Comparison of ENCODE assay signal across 17 cellular contexts in the genomic region with DNA sequence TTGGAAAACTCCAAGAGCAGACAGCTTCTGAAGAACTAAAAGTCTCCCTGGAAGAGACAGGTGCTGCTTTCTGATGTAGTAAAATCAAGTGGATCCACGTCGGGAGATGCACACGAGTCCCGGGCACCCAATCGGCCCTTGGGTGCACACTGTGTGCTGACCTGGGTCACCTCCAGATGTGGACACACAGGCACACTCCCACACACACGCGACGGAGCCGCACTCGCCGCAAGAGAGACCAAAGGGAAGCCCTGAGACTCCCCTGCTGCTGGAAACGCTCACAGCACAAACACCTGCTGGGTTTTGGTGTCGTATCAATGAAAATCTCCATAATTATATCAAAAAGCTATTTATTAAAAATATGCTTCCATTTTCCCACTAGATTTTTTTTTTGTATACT.
DNase-seq lines count a peak whose midpoint lies in the region; ATAC-seq, FAIRE-seq and TF ChIP-seq lines count a peak whose summit lies in the region.
"Had no signal": no experiment of that assay in that cellular context is flagged by ENCODE, and none has a peak within 500 bp of the region (broad histone marks: within the 10 kb centered on the region; RNA-seq: fewer than 3 reads in every experiment).

No MANE protein-coding gene starts in this region.

- peaks cover 72% of the 10 kb centered on the region for H3K36me3 Mint-ChIP-seq in activated T-cell treated with anti-CD3 and anti-CD28 coated beads, Interleukin-2, amount 50 U/mL, for 24 hours (ENCODE audit: low read depth)
- H3K36me3 Mint-ChIP-seq in activated T-cell treated with anti-CD3 and anti-CD28 coated beads, Interleukin-2, amount 50 U/mL, for 4 hours (ENCODE audit: insufficient read depth) = peaks cover 11% of the 10 kb centered on the region

- peaks cover 72% of the 10 kb centered on the region for H3K4me1 Mint-ChIP-seq in activated T-cell treated with anti-CD3 and anti-CD28 coated beads, Interleukin-2, amount 50 U/mL, for 24 hours (ENCODE audit: low read depth)
- H3K4me1 Mint-ChIP-seq in activated T-cell treated with anti-CD3 and anti-CD28 coated beads, Interleukin-2, amount 50 U/mL, for 4 hours (ENCODE audit: low read depth) = peaks cover 58% of the 10 kb centered on the region

- H3K9me3 Mint-ChIP-seq in activated T-cell treated with anti-CD3 and anti-CD28 coated beads, Interleukin-2, amount 50 U/mL, for 24 hours = no peaks in the 10 kb centered on the region
- no peaks in the 10 kb centered on the region for H3K9me3 Mint-ChIP-seq in activated T-cell treated with anti-CD3 and anti-CD28 coated beads, Interleukin-2, amount 50 U/mL, for 4 hours
- H3K9me3 Mint-ChIP-seq: CD4-positive, CD25-positive, alpha-beta regulatory T cell had no signal

- POLR2A ChIA-PET in RWPE1 (lab: Yijun Ruan, JAX; ENCODE audit: low non-redundant PET) = no interaction called here

- no peak overlapping the region for H3K4me3 ChIP-seq in kidney (ENCODE audit: low read length in 2 of 2)
- H3K4me3 ChIP-seq in skeletal muscle satellite cell (ENCODE audit: low read length) = no peak overlapping the region
- H3K4me3 ChIP-seq: Peyer's patch had no signal

- H3K9ac ChIP-seq in kidney (ENCODE audit: low read length in 2 of 2) (no peak overlapping the region), skeletal muscle satellite cell (ENCODE audit: low read depth, low read length) (peak overlapping the region; percentile 39)

- ATAC-seq in activated T-cell treated with anti-CD3 and anti-CD28 coated beads, Interleukin-2, amount 50 U/mL, for 4 hours = no peak
- ATAC-seq in HG02981 (IDR thresholded peaks at IDR 0.05; ENCODE audit: unreplicated experiment) = no peak

- H3K9me3 ChIP-seq in kidney (ENCODE audit: control insufficient read depth in 1 of 2, low read length in 2 of 2) (no peaks in the 10 kb centered on the region), skeletal muscle satellite cell (replicated peaks; ENCODE audit: low read length) (no peaks in the 10 kb centered on the region)
- H3K9me3 ChIP-seq: Peyer's patch had no signal

- H3K4me1 ChIP-seq in kidney (ENCODE audit: control insufficient read depth in 1 of 2, insufficient read depth in 1 of 2, low read depth in 1 of 2, low read length in 2 of 2) = peaks cover 40 to 50% of the 10 kb centered on the region in 2 donors
- peaks cover 28% of the 10 kb centered on the region for H3K4me1 ChIP-seq in skeletal muscle satellite cell (ENCODE audit: control insufficient read depth, insufficient read depth, low read length)

- no peaks in the 10 kb centered on the region for H3K36me3 ChIP-seq in kidney (ENCODE audit: control insufficient read depth in 1 of 2, insufficient read depth in 2 of 2, low read length in 2 of 2)
- peaks cover 9% of the 10 kb centered on the region for H3K36me3 ChIP-seq in skeletal muscle satellite cell (ENCODE audit: insufficient read depth, low read length)
- H3K36me3 ChIP-seq: Peyer's patch had no signal

- no peaks in the 10 kb centered on the region for H3K27me3 ChIP-seq in skeletal muscle satellite cell (ENCODE audit: control insufficient read depth, insufficient read depth, low read length)
- H3K27me3 ChIP-seq: Peyer's patch had no signal

- DNase-seq in activated T-cell treated with anti-CD3 and anti-CD28 coated beads, Interleukin-2, amount 50 U/mL, for 24 hours = no peak
- DNase-seq in activated T-cell treated with anti-CD3 and anti-CD28 coated beads, Interleukin-2, amount 50 U/mL, for 4 hours = no peak
- DNase-seq in RWPE1 (ENCODE audit: low spot score) (no peak), kidney (peak; percentile 62), NCI-H2227 treated with DMSO at 0.1 percent for 48 hours (lab: John Stamatoyannopoulos, UW) (no peak)
- DNase-seq in stimulated activated CD4-positive, alpha-beta T cell treated with anti-CD3 and anti-CD28 coated beads, Interleukin-4, amount 100 ng/mL, for 4 hours = no peak
- DNase-seq: 8988T; CD4-positive, CD25-positive, alpha-beta regulatory T cell; Kasumi-1; NCI-H1105 treated with DMSO at 0.1 percent for 48 hours; NCI-H187; NCI-H446; NCI-H774; Peyer's patch; SIG-M5 had no signal

- TF ChIP-seq CTCF in RWPE1 (conservative IDR thresholded peaks at IDR 0.05; ENCODE audit: low read depth) = no peak
- TF ChIP-seq CTCF in kidney (IDR thresholded peaks at IDR 0.05; ENCODE audit: borderline replicate concordance, extremely low read depth, insufficient read depth) = no peak

- intact Hi-C loops in kidney (cut with DNase I) = no loop called here

- CTCF ChIA-PET in RWPE1 (lab: Yijun Ruan, JAX) = interaction anchor here (1.0 kb wide), 1 partner anchor 10 kb away, joined by 3 read pairs; no protein-coding TSS in a partner anchor

- H3K27ac ChIP-seq in RWPE1 (peak overlapping the region; percentile 74), kidney (ENCODE audit: low read depth in 2 of 2, low read length in 2 of 2) (no peak overlapping the region)

- peak overlapping the region; percentile 64 for H3K4me2 ChIP-seq in skeletal muscle satellite cell (ENCODE audit: low read length)

- FAIRE-seq in kidney (lab: Jason Lieb, UNC) = no peak

- no peaks in the 10 kb centered on the region for H3K27me3 Mint-ChIP-seq in activated T-cell treated with anti-CD3 and anti-CD28 coated beads, Interleukin-2, amount 50 U/mL, for 24 hours
- H3K27me3 Mint-ChIP-seq in activated T-cell treated with anti-CD3 and anti-CD28 coated beads, Interleukin-2, amount 50 U/mL, for 4 hours (ENCODE audit: low read depth) = no peaks in the 10 kb centered on the region
- H3K27me3 Mint-ChIP-seq: CD4-positive, CD25-positive, alpha-beta regulatory T cell had no signal

- no peak overlapping the region for H3K4me3 Mint-ChIP-seq in activated T-cell treated with anti-CD3 and anti-CD28 coated beads, Interleukin-2, amount 50 U/mL, for 24 hours
- H3K4me3 Mint-ChIP-seq in activated T-cell treated with anti-CD3 and anti-CD28 coated beads, Interleukin-2, amount 50 U/mL, for 4 hours = no peak overlapping the region

- peak overlapping the region; percentile 44 for H3K27ac Mint-ChIP-seq in activated T-cell treated with anti-CD3 and anti-CD28 coated beads, Interleukin-2, amount 50 U/mL, for 24 hours
